ENCODE assay signal across 2 cellular contexts in genomic region chr9:133360400-133361393, GRCh38.
TF ChIP-seq lines count a peak whose summit lies in the region.

No MANE protein-coding gene starts in this region.

TF ChIP-seq in GM12891, 5 proteins besides CTCF, POLR2A, EP300 and RAD21:
- TF ChIP-seq POU2F2 (IDR thresholded peaks at IDR 0.05; ENCODE audit: low read depth, low read length) (0 out of 2 replicates have a peak, but pooled peaks have one; percentile 11), SPI1 (IDR thresholded peaks at IDR 0.05; ENCODE audit: low read depth, low read length) (no peak)

TF ChIP-seq in GM12878, 131 proteins besides CTCF, POLR2A, EP300 and RAD21:
- TF ChIP-seq HDAC2 (IDR thresholded peaks at IDR 0.05): no peak
- TF ChIP-seq HCFC1 (IDR thresholded peaks at IDR 0.05; ENCODE audit: low read length): no peak
- no peak for TF ChIP-seq BMI1 (IDR thresholded peaks at IDR 0.05; ENCODE audit: borderline replicate concordance)
- no peak for TF ChIP-seq USF2 (IDR thresholded peaks at IDR 0.05; ENCODE audit: borderline replicate concordance, low read depth, low read length)
- TF ChIP-seq SMC3 (IDR thresholded peaks at IDR 0.05; ENCODE audit: borderline replicate concordance, low read length): no peak
- TF ChIP-seq SP1 (IDR thresholded peaks at IDR 0.05; ENCODE audit: low read depth, low read length): no peak
- no peak for TF ChIP-seq FOXK2 (IDR thresholded peaks at IDR 0.05)
- peak; percentile 63; the same call in 1 of the 2 replicates for TF ChIP-seq PKNOX1 (IDR thresholded peaks at IDR 0.05)
- no peak for TF ChIP-seq ZNF592 (IDR thresholded peaks at IDR 0.05)
- no peak for TF ChIP-seq ZNF687 (IDR thresholded peaks at IDR 0.05)
- TF ChIP-seq PAX5 (IDR thresholded peaks at IDR 0.05; ENCODE audit: borderline replicate concordance, low read depth, low read length): no peak
- TF ChIP-seq ZBTB40 (IDR thresholded peaks at IDR 0.05; ENCODE audit: borderline replicate concordance): no peak
- TF ChIP-seq ZNF217 (IDR thresholded peaks at IDR 0.05): no peak
- TF ChIP-seq ATF3 (IDR thresholded peaks at IDR 0.05; ENCODE audit: borderline replicate concordance, extremely low read depth, low read depth, low read length): no peak
- no peak for TF ChIP-seq MTA2 (IDR thresholded peaks at IDR 0.05; ENCODE audit: low read depth)
- TF ChIP-seq RUNX3 (IDR thresholded peaks at IDR 0.05; ENCODE audit: low read length): no peak
- TF ChIP-seq MEF2B (IDR thresholded peaks at IDR 0.05; ENCODE audit: partially characterized antibody, poor library complexity, severe bottlenecking): no peak
- TF ChIP-seq PBX3 (IDR thresholded peaks at IDR 0.05; ENCODE audit: insufficient replicate concordance, low read depth, low read length): no peak
- TF ChIP-seq MYB (IDR thresholded peaks at IDR 0.05; ENCODE audit: borderline replicate concordance, low read depth, low read length): no peak
- no peak for TF ChIP-seq EZH2 (IDR thresholded peaks at IDR 0.05; ENCODE audit: borderline replicate concordance, control insufficient read depth, low read depth, low read length)
- TF ChIP-seq ZBED1 (IDR thresholded peaks at IDR 0.05; ENCODE audit: borderline replicate concordance): 0 out of 2 replicates have a peak, but pooled peaks have one; percentile 26
- peak in 1 of 2 experiments; percentile 52; a peak in 1 of 3 replicates for TF ChIP-seq EGR1 (IDR thresholded peaks at IDR 0.05; ENCODE audit: borderline replicate concordance in 1 of 2, low read depth in 2 of 2, low read length in 2 of 2)
- TF ChIP-seq RFX5 (IDR thresholded peaks at IDR 0.05; ENCODE audit: low read depth, low read length): no peak
- TF ChIP-seq E4F1 (IDR thresholded peaks at IDR 0.05; ENCODE audit: borderline replicate concordance, partially characterized antibody): no peak
- TF ChIP-seq POLR2AphosphoS5 (IDR thresholded peaks at IDR 0.05; ENCODE audit: low read length): peak; percentile 40
- TF ChIP-seq LARP7 (IDR thresholded peaks at IDR 0.05): no peak
- no peak for TF ChIP-seq POU2F2 (IDR thresholded peaks at IDR 0.05; ENCODE audit: borderline replicate concordance, low read depth, low read length)
TF ChIP-seq in GM12878: peak in this region for 4.
